8 cellular contexts compared by ENCODE assay signal in genomic region chr17:37650419-37651003, GRCh38. TPM values are rescaled to one million over a fixed set of nuclear protein-coding genes. Genes with fewer than 3 reads are reported as not detected.
DNase-seq lines count a peak whose midpoint lies in the region; ATAC-seq, FAIRE-seq and TF ChIP-seq lines count a peak whose summit lies in the region.

No MANE protein-coding gene starts in this region.

- peaks cover 44% of the 10 kb centered on the region for H3K27me3 ChIP-seq in gastroesophageal sphincter

- no peaks in the 10 kb centered on the region for H3K36me3 ChIP-seq in gastroesophageal sphincter

- TF ChIP-seq CTCF in GM20000 (IDR thresholded peaks at IDR 0.05; ENCODE audit: extremely low read depth, missing control alignments) (peak; percentile 35), RWPE1 (conservative IDR thresholded peaks at IDR 0.05; ENCODE audit: low read depth) (peak; percentile 41), gastroesophageal sphincter (IDR thresholded peaks at IDR 0.05) (peak in 3 of 4 experiments; percentile 5 to 28 (median 20))

- H3K9me3 ChIP-seq in gastroesophageal sphincter = no peaks in the 10 kb centered on the region

- no peak for ATAC-seq in gastroesophageal sphincter

- H3K4me1 ChIP-seq in gastroesophageal sphincter = no peaks in the 10 kb centered on the region

- no peak for TF ChIP-seq POLR2A in gastroesophageal sphincter (IDR thresholded peaks at IDR 0.05)

- POLR2A ChIA-PET in RWPE1 (lab: Yijun Ruan, JAX; ENCODE audit: low non-redundant PET) = no interaction called here

- CTCF ChIA-PET in RWPE1 (lab: Yijun Ruan, JAX) = interaction anchor here (0.5 to 4.2 kb wide), 22 partner anchors 8 to 1141 kb away, joined by 3 to 27 read pairs (median 4); no protein-coding TSS in a partner anchor

- no peak overlapping the region for H3K4me3 ChIP-seq in gastroesophageal sphincter

- DNase-seq in AG08395 (ENCODE audit: low spot score) (peak; percentile 56), GM20000 (ENCODE audit: low spot score) (peak; percentile 29), RWPE1 (ENCODE audit: low spot score) (peak; percentile 39), urothelium cell line (ENCODE audit: low spot score) (peak; percentile 43), DMS79 (lab: John Stamatoyannopoulos, UW) (no peak), activated T-cell treated with anti-CD3 and anti-CD28 coated beads for 4 hours (no peak)
- DNase-seq in stimulated activated CD4-positive, alpha-beta T cell treated with anti-CD3 and anti-CD28 coated beads, Interleukin-4, amount 100 ng/mL, for 4 hours = no peak

- WGBS in gastroesophageal sphincter (ENCODE audit: low coverage in 1 of 2), 2 donors = 45 to 53% methylated on average over 6 of the region's 6 CpGs

- no peak for TF ChIP-seq EP300 in gastroesophageal sphincter (IDR thresholded peaks at IDR 0.05)

- H3K27ac ChIP-seq in RWPE1 = no peak overlapping the region
- H3K27ac ChIP-seq in gastroesophageal sphincter = no peak overlapping the region

- FAIRE-seq in urothelium cell line (lab: Jason Lieb, UNC) = no peak

RNA-seq across cellular contexts. Expression of gene DDX52, which starts 7.3 kb away (rescaled TPM):
- total RNA-seq in gastroesophageal sphincter = 10 to 100 TPM; 16.4 to 29.9 (median 18.3) TPM

RNA-seq across cellular contexts. Expression of gene SYNRG, which starts 41.3 kb away (rescaled TPM):
- 10 to 100 TPM; 11.9 to 29.9 (median 16.8) TPM for total RNA-seq in gastroesophageal sphincter

Comparison
In these comparisons a context has a peak if more than half of its experiments do, and no peak if none do; other contexts are left out.
1. DNase-seq: peak in AG08395 (single experiment), GM20000 (single experiment), RWPE1 (single experiment) and urothelium cell line (single experiment); none in stimulated activated CD4-positive, alpha-beta T cell treated with anti-CD3 and anti-CD28 coated beads, Interleukin-4, amount 100 ng/mL, for 4 hours (0 of 2), DMS79 (single experiment) and activated T-cell treated with anti-CD3 and anti-CD28 coated beads for 4 hours (single experiment).
2. Peak in every context shown above with its lines, with median percentiles within 50 percentile points of each other: CTCF ChIP-seq.